28 cellular contexts compared by ENCODE assay signal in the genomic region with DNA sequence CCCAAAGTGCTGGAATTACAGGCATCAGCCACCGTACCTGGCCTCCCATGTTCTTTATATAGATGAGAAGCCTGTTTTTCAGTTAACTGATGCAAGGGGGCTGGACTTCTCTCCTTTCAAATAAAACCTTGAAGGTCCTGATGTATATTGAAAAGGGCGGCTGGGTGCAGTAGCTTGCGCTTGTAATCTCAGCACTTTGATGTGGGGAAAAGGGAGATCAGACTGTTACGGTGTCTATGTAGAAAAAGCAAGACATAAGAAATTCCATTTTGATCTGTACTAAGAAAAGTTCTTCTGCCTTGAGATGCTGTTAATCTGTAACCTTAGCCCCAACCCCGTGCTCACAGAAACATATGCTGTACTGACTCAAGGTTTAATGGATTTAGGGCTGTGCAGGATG. TPM values are rescaled to one million over a fixed set of nuclear protein-coding genes. Genes with fewer than 3 reads are reported as not detected.
DNase-seq lines count a peak whose midpoint lies in the region; ATAC-seq and TF ChIP-seq lines count a peak whose summit lies in the region.
"Had no signal": no experiment of that assay in that cellular context is flagged by ENCODE, and none has a peak within 500 bp of the region (broad histone marks: within the 10 kb centered on the region; RNA-seq: fewer than 3 reads in every experiment).

No MANE protein-coding gene starts in this region.

- peaks cover 57% of the 10 kb centered on the region for H3K4me1 ChIP-seq in CD8-positive, alpha-beta T cell (ENCODE audit: insufficient read depth, low read length)

- no peaks in the 10 kb centered on the region for H3K27me3 ChIP-seq in CD8-positive, alpha-beta T cell (ENCODE audit: insufficient read depth, low read length)
- H3K27me3 ChIP-seq in WERI-Rb-1 (ENCODE audit: insufficient read depth, low read depth, severe bottlenecking), result no peaks in the 10 kb centered on the region
- H3K27me3 ChIP-seq: brain microvascular endothelial cell, dorsolateral prefrontal cortex, heart right ventricle, right lobe of liver had no signal

- POLR2A ChIA-PET in CD8-positive, alpha-beta T cell (lab: Charles Lee), result no interaction called here
- POLR2A ChIA-PET in naive thymus-derived CD8-positive, alpha-beta T cell (lab: Charles Lee), result interaction anchor here (0.7 to 1.9 kb wide), 3 partner anchors 37 to 104 kb away, joined by 3 to 9 read pairs (median 4); a partner anchor contains a TSS

- CTCF ChIA-PET in CD8-positive, alpha-beta T cell (lab: Charles Lee), result no interaction called here

- peaks cover 8% of the 10 kb centered on the region for H3K36me3 Mint-ChIP-seq in activated CD4-positive, alpha-beta T cell treated with anti-CD3 and anti-CD28 coated beads, Interleukin-2, amount 10 ng/mL, durations not matched to agents 24 days and 14 days (ENCODE audit: low read depth)
- peaks cover 10% of the 10 kb centered on the region for H3K36me3 Mint-ChIP-seq in CD8-positive, alpha-beta T cell
- H3K36me3 Mint-ChIP-seq in naive thymus-derived CD8-positive, alpha-beta T cell, result peaks cover 0 to 10% (median 9%) of the 10 kb centered on the region in 3 donors

- H3K9me3 Mint-ChIP-seq in activated CD4-positive, alpha-beta T cell treated with anti-CD3 and anti-CD28 coated beads, Interleukin-2, amount 10 ng/mL, durations not matched to agents 24 days and 14 days, result peaks cover 6% of the 10 kb centered on the region
- peaks cover 3% of the 10 kb centered on the region for H3K9me3 Mint-ChIP-seq in CD8-positive, alpha-beta T cell
- H3K9me3 Mint-ChIP-seq in naive thymus-derived CD8-positive, alpha-beta T cell, result peaks cover 0 to 6% (median 2%) of the 10 kb centered on the region in 9 donors
- H3K9me3 Mint-ChIP-seq: type B pancreatic cell had no signal

- peak overlapping the region; percentile 42 for H3K27ac ChIP-seq in CD8-positive, alpha-beta T cell (ENCODE audit: low read depth, low read length)
- peak overlapping the region; percentile 74 for H3K27ac ChIP-seq in WERI-Rb-1
- H3K27ac ChIP-seq: brain microvascular endothelial cell, C4-2B, dorsolateral prefrontal cortex, right lobe of liver had no signal

- ATAC-seq in CD8-positive, alpha-beta T cell, result peak; percentile 60
- peak; percentile 83 for ATAC-seq in naive thymus-derived CD8-positive, alpha-beta T cell
- ATAC-seq in HG02870 (IDR thresholded peaks at IDR 0.05; ENCODE audit: unreplicated experiment) (no peak), HG02588 (IDR thresholded peaks at IDR 0.05; ENCODE audit: unreplicated experiment) (no peak), GM21367 (IDR thresholded peaks at IDR 0.05; ENCODE audit: unreplicated experiment) (no peak)
- ATAC-seq: heart right ventricle, left ventricle myocardium superior, right lobe of liver had no signal

- H3K4me3 Mint-ChIP-seq in activated CD4-positive, alpha-beta T cell treated with anti-CD3 and anti-CD28 coated beads, Interleukin-2, amount 10 ng/mL, durations not matched to agents 24 days and 14 days, result no peak overlapping the region
- peak overlapping the region; percentile 32 for H3K4me3 Mint-ChIP-seq in CD8-positive, alpha-beta T cell
- peak overlapping the region in 9 of 10 donors; percentile 17 to 83 (median 71) for H3K4me3 Mint-ChIP-seq in naive thymus-derived CD8-positive, alpha-beta T cell
- H3K4me3 Mint-ChIP-seq: type B pancreatic cell had no signal

- peaks cover 5% of the 10 kb centered on the region for H3K9me3 ChIP-seq in CD8-positive, alpha-beta T cell (ENCODE audit: low read length)
- no peaks in the 10 kb centered on the region for H3K9me3 ChIP-seq in WERI-Rb-1 (ENCODE audit: severe bottlenecking)
- H3K9me3 ChIP-seq: right lobe of liver had no signal

- peaks cover 47% of the 10 kb centered on the region for H3K4me1 Mint-ChIP-seq in activated CD4-positive, alpha-beta T cell treated with anti-CD3 and anti-CD28 coated beads, Interleukin-2, amount 10 ng/mL, durations not matched to agents 24 days and 14 days
- H3K4me1 Mint-ChIP-seq in CD8-positive, alpha-beta T cell (ENCODE audit: low read depth), result peaks cover 60% of the 10 kb centered on the region
- peaks cover 35 to 66% (median 59%) of the 10 kb centered on the region in 4 donors for H3K4me1 Mint-ChIP-seq in naive thymus-derived CD8-positive, alpha-beta T cell

- no peak for TF ChIP-seq CTCF in CD8-positive, alpha-beta T cell (IDR thresholded peaks at IDR 0.05)
- no peak for TF ChIP-seq CTCF in WERI-Rb-1 (IDR thresholded peaks at IDR 0.05; ENCODE audit: low read depth, low read length)

- no peaks in the 10 kb centered on the region for H3K27me3 Mint-ChIP-seq in activated CD4-positive, alpha-beta T cell treated with anti-CD3 and anti-CD28 coated beads, Interleukin-2, amount 10 ng/mL, durations not matched to agents 24 days and 14 days
- H3K27me3 Mint-ChIP-seq in CD8-positive, alpha-beta T cell (ENCODE audit: low read depth), result no peaks in the 10 kb centered on the region
- H3K27me3 Mint-ChIP-seq in naive thymus-derived CD8-positive, alpha-beta T cell, result no peaks in the 10 kb centered on the region
- H3K27me3 Mint-ChIP-seq: progenitor cell of endocrine pancreas, type B pancreatic cell had no signal

- no peak for DNase-seq in activated CD4-positive, alpha-beta T cell treated with anti-CD3 and anti-CD28 coated beads, Interleukin-2, amount 10 ng/mL, durations not matched to agents 24 days and 14 days
- no peak for DNase-seq in activated CD4-positive, alpha-beta T cell treated with anti-CD3 and anti-CD28 coated beads, Interleukin-2, amount 50 U/mL, for 48 hours
- peak in 1 of 7 experiments; percentile 15 for DNase-seq in CD8-positive, alpha-beta T cell
- DNase-seq in WERI-Rb-1, result no peak
- DNase-seq in naive thymus-derived CD8-positive, alpha-beta T cell, result peak in 5 of 10 donors; percentile 30 to 67 (median 60)
- DNase-seq: 8988T; activated effector memory CD4-positive, alpha-beta T cell treated with anti-CD3 and anti-CD28 coated beads, Interleukin-2, amount 50 U/mL, for 16 hours; amygdala; brain microvascular endothelial cell; dorsolateral prefrontal cortex; foreskin melanocyte; heart right ventricle; kidney; left ventricle myocardium superior; NCI-H1048; NCI-H446 treated with DMSO at 0.1 percent for 48 hours; nucleus accumbens; right lobe of liver; stimulated activated CD4-positive, alpha-beta T cell treated with anti-CD3 and anti-CD28 coated beads, Interleukin-12 subunit alpha, Interleukin-12 subunit beta, amount 100 ng/mL, for 4 hours; stimulated activated CD4-positive, alpha-beta T cell treated with anti-CD3 and anti-CD28 coated beads, Interleukin-4, amount 100 ng/mL, for 1 hour; substantia nigra; T1000 had no signal

- H3K36me3 ChIP-seq in CD8-positive, alpha-beta T cell (ENCODE audit: insufficient read depth, low read length), result no peaks in the 10 kb centered on the region
- H3K36me3 ChIP-seq in WERI-Rb-1, result no peaks in the 10 kb centered on the region
- H3K36me3 ChIP-seq: brain microvascular endothelial cell, heart right ventricle, right lobe of liver had no signal

- H3K4me3 ChIP-seq in CD8-positive, alpha-beta T cell (ENCODE audit: low read depth, low read length), result no peak overlapping the region
- H3K4me3 ChIP-seq in WERI-Rb-1 (ENCODE audit: low read depth, low read length), result no peak overlapping the region
- H3K4me3 ChIP-seq: dorsolateral prefrontal cortex, heart right ventricle, right lobe of liver had no signal

- H3K27ac Mint-ChIP-seq in activated CD4-positive, alpha-beta T cell treated with anti-CD3 and anti-CD28 coated beads, Interleukin-2, amount 10 ng/mL, durations not matched to agents 24 days and 14 days, result peak overlapping the region; percentile 45
- peak overlapping the region; percentile 92 for H3K27ac Mint-ChIP-seq in CD8-positive, alpha-beta T cell
- H3K27ac Mint-ChIP-seq in naive thymus-derived CD8-positive, alpha-beta T cell, result peak overlapping the region; percentile 93 to 99 (median 96)
- H3K27ac Mint-ChIP-seq: progenitor cell of endocrine pancreas, type B pancreatic cell had no signal

- intact Hi-C loops in activated CD4-positive, alpha-beta T cell treated with anti-CD3 and anti-CD28 coated beads, Interleukin-2, amount 10 ng/mL, durations not matched to agents 24 days and 14 days (cut with micrococcal nuclease), result no loop called here
- intact Hi-C loops in CD8-positive, alpha-beta T cell (cut with DNase I, micrococcal nuclease), result loop anchor here in 1 of 2 experiments (5.0 kb wide), 1 partner anchor 35 kb away; no protein-coding TSS in a partner anchor

RNA-seq across cellular contexts. Expression of gene SAMHD1, which starts 16.1 kb away (rescaled TPM):
- 51.6 TPM in 2 replicates for total RNA-seq in activated CD4-positive, alpha-beta T cell treated with anti-CD3 and anti-CD28 coated beads, Interleukin-2, amount 10 ng/mL, durations not matched to agents 24 days and 14 days
- total RNA-seq in CD8-positive, alpha-beta T cell, result 10 to 100 TPM; 74.6 to 78.2 TPM
- total RNA-seq in naive thymus-derived CD8-positive, alpha-beta T cell, result 100 to 1,000 TPM; 204 to 220 TPM
- 100 to 1,000 TPM; 212 to 247 (median 219) TPM for polyA plus RNA-seq in naive thymus-derived CD8-positive, alpha-beta T cell

Comparison
In these comparisons a context has a peak if more than half of its experiments do, and no peak if none do; other contexts are left out.
1. H3K27ac Mint-ChIP-seq: peak in every context shown above with its lines; median percentile 96 in naive thymus-derived CD8-positive, alpha-beta T cell; 92 in CD8-positive, alpha-beta T cell; 45 in activated CD4-positive, alpha-beta T cell treated with anti-CD3 and anti-CD28 coated beads, Interleukin-2, amount 10 ng/mL, durations not matched to agents 24 days and 14 days.
2. ATAC-seq: peak in CD8-positive, alpha-beta T cell (single experiment) and naive thymus-derived CD8-positive, alpha-beta T cell (2 of 2); none in HG02870 (single experiment), HG02588 (single experiment) and GM21367 (single experiment).